Comparison of ENCODE assay signal across 22 cellular contexts in the genomic region with DNA sequence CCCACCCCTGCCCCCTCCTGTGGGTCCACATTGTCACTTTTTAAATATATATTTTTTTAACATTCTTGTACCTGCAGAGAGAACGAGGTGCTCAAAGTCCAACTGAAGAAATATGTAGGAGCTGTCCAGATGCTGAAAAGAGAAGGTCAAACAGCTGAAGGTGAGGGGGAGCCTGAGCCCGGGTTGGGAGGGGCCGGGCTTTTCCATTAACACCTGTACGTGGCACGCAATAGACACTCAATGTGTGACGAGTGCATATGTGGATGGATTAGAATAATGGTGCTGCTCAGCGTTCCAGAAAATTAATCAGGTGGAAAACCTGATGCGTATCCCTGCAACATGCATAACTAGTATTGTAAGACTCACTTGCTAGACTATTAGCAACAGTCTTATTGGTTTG.
"Had no signal": no experiment of that assay in that cellular context is flagged by ENCODE, and none has a peak within 500 bp of the region (broad histone marks: within the 10 kb centered on the region; RNA-seq: fewer than 3 reads in every experiment).

No MANE protein-coding gene starts in this region.

- ATAC-seq: activated CD8-positive, alpha-beta T cell treated with anti-CD3 and anti-CD28 coated beads, Interleukin-2, amount 10 ng/mL, durations not matched to agents 7 days and 5 days; foreskin keratinocyte; naive thymus-derived CD8-positive, alpha-beta T cell; stimulated activated effector memory CD8-positive, alpha-beta T cell treated with anti-CD3 and anti-CD28 coated beads, Interleukin-12 subunit alpha, Interleukin-12 subunit beta, amount 100 ng/mL, for 72 hours; upper lobe of right lung had no signal

- H3K4me1 Mint-ChIP-seq: activated CD4-positive, alpha-beta T cell treated with anti-CD3 and anti-CD28 coated beads, Interleukin-2, amount 10 ng/mL, durations not matched to agents 24 days and 14 days had no signal

- H3K9me3 ChIP-seq: colonic mucosa, ovary, right lobe of liver, testis, upper lobe of right lung had no signal

- H3K9me3 Mint-ChIP-seq: activated CD4-positive, alpha-beta T cell treated with anti-CD3 and anti-CD28 coated beads, Interleukin-2, amount 10 ng/mL, durations not matched to agents 24 days and 14 days; activated T-cell treated with anti-CD3 and anti-CD28 coated beads, Interleukin-2, amount 50 U/mL, for 24 hours; activated T-helper 2 cell treated with anti-CD3 and anti-CD28 coated beads, Interferon-gamma antibody, Interleukin-2, Interleukin-4, amounts not matched to agents 10 μg/mL and 5 μg/mL and 100 μg/mL, durations not matched to agents 14 hours and 24 hours and 36 hours; central memory CD8-positive, alpha-beta T cell; naive thymus-derived CD8-positive, alpha-beta T cell; stimulated activated effector memory CD8-positive, alpha-beta T cell treated with anti-CD3 and anti-CD28 coated beads, Interleukin-12 subunit alpha, Interleukin-12 subunit beta, amount 100 ng/mL, for 72 hours had no signal

- H3K4me2 ChIP-seq: smooth muscle cell had no signal

- H3K36me3 ChIP-seq: colonic mucosa, ovary, right lobe of liver had no signal

- H3K27me3 ChIP-seq: colonic mucosa, foreskin keratinocyte, ovary, right lobe of liver, testis, upper lobe of right lung had no signal

- H3K4me3 Mint-ChIP-seq: activated CD4-positive, alpha-beta T cell treated with anti-CD3 and anti-CD28 coated beads, Interleukin-2, amount 10 ng/mL, durations not matched to agents 24 days and 14 days; activated CD8-positive, alpha-beta T cell treated with anti-CD3 and anti-CD28 coated beads, Interleukin-2, amount 10 ng/mL, durations not matched to agents 7 days and 5 days; activated T-cell treated with anti-CD3 and anti-CD28 coated beads, Interleukin-2, amount 50 U/mL, for 24 hours; central memory CD8-positive, alpha-beta T cell; naive thymus-derived CD8-positive, alpha-beta T cell; stimulated activated effector memory CD8-positive, alpha-beta T cell treated with anti-CD3 and anti-CD28 coated beads, Interleukin-12 subunit alpha, Interleukin-12 subunit beta, amount 100 ng/mL, for 72 hours had no signal

- H3K27me3 Mint-ChIP-seq: activated CD4-positive, alpha-beta T cell treated with anti-CD3 and anti-CD28 coated beads, Interleukin-2, amount 10 ng/mL, durations not matched to agents 24 days and 14 days; activated T-cell treated with anti-CD3 and anti-CD28 coated beads, Interleukin-2, amount 50 U/mL, for 24 hours; central memory CD8-positive, alpha-beta T cell; naive thymus-derived CD8-positive, alpha-beta T cell had no signal

- H3K27ac ChIP-seq: colonic mucosa, foreskin keratinocyte, ovary, right lobe of liver, testis, upper lobe of right lung had no signal

- DNase-seq: activated CD4-positive, alpha-beta T cell treated with anti-CD3 and anti-CD28 coated beads, Interleukin-2, amount 10 ng/mL, durations not matched to agents 24 days and 14 days; activated CD4-positive, CD25-positive, alpha-beta regulatory T cell; activated CD8-positive, alpha-beta T cell treated with anti-CD3 and anti-CD28 coated beads, Interleukin-2, amount 10 ng/mL, durations not matched to agents 7 days and 5 days; activated naive CD4-positive, alpha-beta T cell treated with Interleukin-2 at 50 U/mL for 16 hours; activated T-cell treated with anti-CD3 and anti-CD28 coated beads, Interleukin-2, amount 50 U/mL, for 24 hours; anterior cingulate cortex; colonic mucosa; foreskin keratinocyte; glutamatergic neuron; hypothalamus; mesendoderm; naive thymus-derived CD8-positive, alpha-beta T cell; ovary; right lobe of liver; stimulated activated CD4-positive, alpha-beta T cell treated with anti-CD3 and anti-CD28 coated beads, Interleukin-4, amount 100 ng/mL, for 24 hours; T1000; testis; upper lobe of right lung had no signal

- H3K4me3 ChIP-seq: colonic mucosa, ovary, right lobe of liver, smooth muscle cell, testis, upper lobe of right lung had no signal

- H3K27ac Mint-ChIP-seq: activated CD4-positive, alpha-beta T cell treated with anti-CD3 and anti-CD28 coated beads, Interleukin-2, amount 10 ng/mL, durations not matched to agents 24 days and 14 days; activated CD8-positive, alpha-beta T cell treated with anti-CD3 and anti-CD28 coated beads, Interleukin-2, amount 10 ng/mL, durations not matched to agents 7 days and 5 days; activated T-cell treated with anti-CD3 and anti-CD28 coated beads, Interleukin-2, amount 50 U/mL, for 24 hours; activated T-helper 2 cell treated with anti-CD3 and anti-CD28 coated beads, Interferon-gamma antibody, Interleukin-2, Interleukin-4, amounts not matched to agents 10 μg/mL and 5 μg/mL and 100 μg/mL, durations not matched to agents 14 hours and 24 hours and 36 hours; stimulated activated effector memory CD8-positive, alpha-beta T cell treated with anti-CD3 and anti-CD28 coated beads, Interleukin-12 subunit alpha, Interleukin-12 subunit beta, amount 100 ng/mL, for 72 hours had no signal

- H3K4me1 ChIP-seq: colonic mucosa, foreskin keratinocyte, right lobe of liver, testis, upper lobe of right lung had no signal

- H3K36me3 Mint-ChIP-seq: stimulated activated effector memory CD8-positive, alpha-beta T cell treated with anti-CD3 and anti-CD28 coated beads, Interleukin-12 subunit alpha, Interleukin-12 subunit beta, amount 100 ng/mL, for 72 hours had no signal
